In genomic region chr3:12756185-12756584, GRCh38 we compare ENCODE assay signal across 27 cellular contexts. TPM values are rescaled to one million over a fixed set of nuclear protein-coding genes. Genes with fewer than 3 reads are reported as not detected.
"Had no signal": no experiment of that assay in that cellular context is flagged by ENCODE, and none has a peak within 500 bp of the region (broad histone marks: within the 10 kb centered on the region; RNA-seq: fewer than 3 reads in every experiment).

No MANE protein-coding gene starts in this region.

- H3K79me2 ChIP-seq: hepatocyte had no signal

- H3K9me3 ChIP-seq: gastroesophageal sphincter, heart left ventricle, left lung, psoas muscle, spleen, thoracic aorta, tibial nerve, upper lobe of left lung had no signal

- DNase-seq: dermis blood vessel endothelial cell; effector memory CD4-positive, alpha-beta T cell; foreskin keratinocyte; heart left ventricle; left cardiac atrium; left lung; naive thymus-derived CD8-positive, alpha-beta T cell; nephron progenitor cell; nucleus accumbens; psoas muscle; right cardiac atrium; spleen; stimulated activated CD4-positive, alpha-beta T cell treated with anti-CD3 and anti-CD28 coated beads, Interleukin-4, amount 100 ng/mL, for 4 hours; stimulated activated naive B cell treated with anti-CD40 and anti-IgM and Interleukin-4, amounts not matched to agents 10 μg/mL and 1 μg/mL and 100 μg/mL, for 72 hours; upper lobe of left lung had no signal

- FAIRE-seq: endothelial cell of umbilical vein, urothelium cell line had no signal

- ATAC-seq: esophagus mucosa; foreskin keratinocyte; gastroesophageal sphincter; heart left ventricle; left cardiac atrium; left lung; naive thymus-derived CD8-positive, alpha-beta T cell; psoas muscle; right cardiac atrium; stimulated activated naive B cell treated with anti-CD40 and anti-IgM and Interleukin-4, amounts not matched to agents 10 μg/mL and 1 μg/mL and 100 μg/mL, for 72 hours had no signal

- H3K27me3 ChIP-seq: foreskin keratinocyte, gastroesophageal sphincter, heart left ventricle, hepatocyte, left lung, spleen, tibial nerve, upper lobe of left lung had no signal

- H3K4me2 ChIP-seq: hepatocyte had no signal

- H3K36me3 Mint-ChIP-seq: naive thymus-derived CD8-positive, alpha-beta T cell had no signal

- H3K9me3 Mint-ChIP-seq: naive thymus-derived CD8-positive, alpha-beta T cell; nephron progenitor cell; stimulated activated naive B cell treated with anti-CD40 and anti-IgM and Interleukin-4, amounts not matched to agents 10 μg/mL and 1 μg/mL and 100 μg/mL, for 72 hours; stimulated activated naive CD8-positive, alpha-beta T cell treated with anti-CD3 and anti-CD28 coated beads, Interleukin-15, Interleukin-2, amounts not matched to agents 100 ng/mL and 50 ng/mL, for 24 hours had no signal

- H3K4me3 Mint-ChIP-seq: naive thymus-derived CD8-positive, alpha-beta T cell; nephron progenitor cell; stimulated activated naive B cell treated with anti-CD40 and anti-IgM and Interleukin-4, amounts not matched to agents 10 μg/mL and 1 μg/mL and 100 μg/mL, for 72 hours; stimulated activated naive CD8-positive, alpha-beta T cell treated with anti-CD3 and anti-CD28 coated beads, Interleukin-15, Interleukin-2, amounts not matched to agents 100 ng/mL and 50 ng/mL, for 24 hours had no signal

- H3K4me3 ChIP-seq: coronary artery, gastroesophageal sphincter, heart left ventricle, hepatocyte, left lung, psoas muscle, spleen, thoracic aorta, tibial nerve, upper lobe of left lung had no signal

- H2AFZ ChIP-seq: hepatocyte had no signal

- H3K27ac ChIP-seq: coronary artery, gastroesophageal sphincter, heart left ventricle, hepatocyte, left lung, psoas muscle, spleen, thoracic aorta, tibial nerve, upper lobe of left lung had no signal

- H3K36me3 ChIP-seq: gastroesophageal sphincter, heart left ventricle, left lung, spleen, thoracic aorta, tibial nerve, upper lobe of left lung had no signal

- H3K27ac Mint-ChIP-seq: naive thymus-derived CD8-positive, alpha-beta T cell; nephron progenitor cell; stimulated activated naive B cell treated with anti-CD40 and anti-IgM and Interleukin-4, amounts not matched to agents 10 μg/mL and 1 μg/mL and 100 μg/mL, for 72 hours; stimulated activated naive CD8-positive, alpha-beta T cell treated with anti-CD3 and anti-CD28 coated beads, Interleukin-15, Interleukin-2, amounts not matched to agents 100 ng/mL and 50 ng/mL, for 24 hours had no signal

RNA-seq across cellular contexts. Expression of gene TMEM40, which starts 2.9 kb away (rescaled TPM):
- total RNA-seq: dermis blood vessel endothelial cell; endothelial cell of umbilical vein; hepatocyte; lung microvascular endothelial cell; mesenteric fat pad; myocyte; naive thymus-derived CD8-positive, alpha-beta T cell; thoracic aorta; tibial nerve had no signal
- polyA plus RNA-seq: endothelial cell of umbilical vein; naive thymus-derived CD8-positive, alpha-beta T cell had no signal
